In genomic region chr9:78904686-78905085, GRCh38 we compare ENCODE assay signal across 26 cellular contexts.
"Had no signal": no experiment of that assay in that cellular context is flagged by ENCODE, and none has a peak within 500 bp of the region (broad histone marks: within the 10 kb centered on the region; RNA-seq: fewer than 3 reads in every experiment).

No MANE protein-coding gene starts in this region.

- H3K9me3 ChIP-seq: pancreas, prostate gland, testis, thyroid gland, transverse colon, upper lobe of left lung, vagina had no signal

- ATAC-seq: naive thymus-derived CD8-positive, alpha-beta T cell; right cardiac atrium; sciatic nerve; stimulated activated naive B cell treated with anti-CD40 and anti-IgM and Interleukin-4, amounts not matched to agents 10 μg/mL and 1 μg/mL and 100 μg/mL, for 72 hours; stimulated activated naive CD8-positive, alpha-beta T cell treated with anti-CD3 and anti-CD28 coated beads, Interleukin-15, Interleukin-2, amounts not matched to agents 100 U/mL and 50 U/mL, for 24 hours had no signal

- H3K27me3 ChIP-seq: pancreas, stomach, testis, thyroid gland, transverse colon, upper lobe of left lung, vagina had no signal

- FAIRE-seq: islet of Langerhans, pancreas had no signal

- DNase-seq: hypothalamus; immature natural killer cell; left ventricle myocardium inferior; naive thymus-derived CD8-positive, alpha-beta T cell; nucleus accumbens; pancreas; posterior cingulate gyrus; retina; right cardiac atrium; stimulated activated CD4-positive, alpha-beta T cell treated with anti-CD3 and anti-CD28 coated beads, Interleukin-12 subunit alpha, Interleukin-12 subunit beta, amount 100 ng/mL, for 4 hours; stimulated activated CD4-positive, alpha-beta T cell treated with anti-CD3 and anti-CD28 coated beads, Interleukin-15, amount 100 ng/mL, for 24 hours; stimulated activated CD4-positive, alpha-beta T cell treated with anti-CD3 and anti-CD28 coated beads, Interleukin-2, amount 100 ng/mL, for 24 hours; stimulated activated CD4-positive, alpha-beta T cell treated with anti-CD3 and anti-CD28 coated beads, Interleukin-4, amount 100 ng/mL, for 1 hour; stimulated activated naive B cell treated with anti-CD40 and anti-IgM and Interleukin-4, amounts not matched to agents 10 μg/mL and 1 μg/mL and 100 μg/mL, for 72 hours; stimulated activated naive CD8-positive, alpha-beta T cell treated with anti-CD3 and anti-CD28 coated beads, Interleukin-15, Interleukin-2, amounts not matched to agents 100 U/mL and 50 U/mL, for 24 hours; stomach; testis; thyroid gland; transverse colon; upper lobe of left lung had no signal

- H3K36me3 ChIP-seq: left ventricle myocardium inferior, pancreas, prostate gland, stomach, thyroid gland, transverse colon, upper lobe of left lung, vagina had no signal

- H3K4me3 ChIP-seq: left ventricle myocardium inferior, lung, pancreas, prostate gland, skin epidermis, stomach, testis, thyroid gland, transverse colon, upper lobe of left lung, vagina had no signal

- H3K4me1 ChIP-seq: left ventricle myocardium inferior, prostate gland, stomach, testis, thyroid gland, transverse colon, upper lobe of left lung, vagina had no signal

- H3K27ac ChIP-seq: left ventricle myocardium inferior, pancreas, prostate gland, skin epidermis, stomach, testis, thyroid gland, transverse colon, upper lobe of left lung, vagina had no signal
